Comparison of ENCODE assay signal across 21 cellular contexts in the genomic region with DNA sequence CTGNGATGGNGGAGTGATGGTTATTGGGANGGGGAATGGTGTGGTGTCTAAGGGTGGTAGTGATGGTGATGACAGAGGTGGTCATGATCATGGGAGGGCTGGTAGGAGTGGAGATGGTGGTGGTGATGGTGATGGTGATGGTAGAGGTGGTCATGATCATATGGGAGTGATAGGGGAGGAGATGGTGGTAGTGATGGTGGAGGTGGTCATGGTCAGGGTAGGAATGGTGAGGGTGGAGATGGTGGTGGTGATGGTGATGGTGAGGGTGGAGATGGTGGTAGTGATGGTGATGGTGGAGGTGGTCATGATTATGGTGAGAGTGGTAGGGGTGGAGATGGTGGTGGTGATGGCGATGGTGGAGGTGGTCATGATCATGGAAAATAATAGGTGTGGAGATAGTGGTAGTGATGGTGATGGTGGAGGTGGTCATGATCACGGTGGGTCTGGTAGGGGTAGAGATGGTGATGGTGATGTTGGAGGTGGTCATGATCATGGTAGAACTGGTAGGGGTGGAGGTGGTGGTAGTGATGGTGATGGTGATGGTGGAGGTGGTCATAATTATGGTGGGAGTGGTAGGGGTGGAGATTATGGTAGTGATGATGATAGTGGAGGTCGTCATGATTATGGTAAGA.
DNase-seq lines count a peak whose midpoint lies in the region; ATAC-seq and TF ChIP-seq lines count a peak whose summit lies in the region.
"Had no signal": no experiment of that assay in that cellular context is flagged by ENCODE, and none has a peak within 500 bp of the region (broad histone marks: within the 10 kb centered on the region; RNA-seq: fewer than 3 reads in every experiment).

No MANE protein-coding gene starts in this region.

- POLR2A ChIA-PET in CD4-positive, alpha-beta T cell (lab: Charles Lee), result no interaction called here
- POLR2A ChIA-PET in activated CD8-positive, alpha-beta T cell treated with anti-CD3 and anti-CD28 coated beads, Interleukin-2, amount 10 ng/mL, durations not matched to agents 7 days and 5 days (lab: Charles Lee), result interaction anchor here (1.3 kb wide), 1 partner anchor 61 kb away, joined by 7 read pairs; no protein-coding TSS in a partner anchor

- no peak overlapping the region for H2AFZ ChIP-seq in Karpas-422 (ENCODE audit: low read length)
- H2AFZ ChIP-seq: parathyroid adenoma had no signal

- no peak overlapping the region for H3K27ac ChIP-seq in CD4-positive, alpha-beta T cell (ENCODE audit: low read depth, low read length)
- no peak overlapping the region for H3K27ac ChIP-seq in Karpas-422 (ENCODE audit: low read length)
- H3K27ac ChIP-seq: body of pancreas, KMS-11, lower lobe of right lung, parathyroid adenoma, upper lobe of right lung, VCaP had no signal

- CTCF ChIA-PET in CD4-positive, alpha-beta T cell (lab: Charles Lee), result interaction anchor here (1.3 to 1.7 kb wide), 2 partner anchors 83 to 108 kb away, joined by 3 to 4 read pairs; partner anchors contain the start of genes ATG16L1 and INPP5D
- CTCF ChIA-PET in activated CD8-positive, alpha-beta T cell treated with anti-CD3 and anti-CD28 coated beads, Interleukin-2, amount 10 ng/mL, durations not matched to agents 7 days and 5 days (lab: Charles Lee), result interaction anchor here (1.7 kb wide), 1 partner anchor 89 kb away, joined by 12 read pairs; no protein-coding TSS in a partner anchor

- H3K9me3 ChIP-seq in CD4-positive, alpha-beta T cell (ENCODE audit: control insufficient read depth, low read length), result no peaks in the 10 kb centered on the region
- H3K9me3 ChIP-seq in Karpas-422 (ENCODE audit: low read length), result no peaks in the 10 kb centered on the region
- H3K9me3 ChIP-seq: body of pancreas, lower lobe of right lung, upper lobe of right lung had no signal

- H3K27me3 Mint-ChIP-seq in CD14-positive monocyte (ENCODE audit: low read depth in 3 of 3) (peaks cover 0 to 1% (median 0%) of the 10 kb centered on the region in 3 donors), naive B cell (no peaks in the 10 kb centered on the region)
- no peaks in the 10 kb centered on the region for H3K27me3 Mint-ChIP-seq in CD4-positive, alpha-beta T cell
- H3K27me3 Mint-ChIP-seq in activated CD8-positive, alpha-beta T cell treated with anti-CD3 and anti-CD28 coated beads, Interleukin-2, amount 10 ng/mL, durations not matched to agents 7 days and 5 days (ENCODE audit: low read depth), result no peaks in the 10 kb centered on the region

- H3K9me3 Mint-ChIP-seq in CD14-positive monocyte, result peaks cover 0 to 5% (median 0%) of the 10 kb centered on the region in 7 donors
- no peaks in the 10 kb centered on the region for H3K9me3 Mint-ChIP-seq in CD4-positive, alpha-beta T cell
- no peaks in the 10 kb centered on the region for H3K9me3 Mint-ChIP-seq in activated CD8-positive, alpha-beta T cell treated with anti-CD3 and anti-CD28 coated beads, Interleukin-2, amount 10 ng/mL, durations not matched to agents 7 days and 5 days (ENCODE audit: insufficient read depth)
- H3K9me3 Mint-ChIP-seq in naive B cell, result no peaks in the 10 kb centered on the region
- H3K9me3 Mint-ChIP-seq: HFFc6 had no signal

- H3K4me3 ChIP-seq in Karpas-422 (ENCODE audit: low read length), result no peak overlapping the region
- H3K4me3 ChIP-seq: body of pancreas, lower lobe of right lung, upper lobe of right lung had no signal

- H3K4me1 Mint-ChIP-seq in CD14-positive monocyte (no peaks in the 10 kb centered on the region), naive B cell (peaks cover 44 to 47% (median 46%) of the 10 kb centered on the region in 3 donors)
- peaks cover 30% of the 10 kb centered on the region for H3K4me1 Mint-ChIP-seq in CD4-positive, alpha-beta T cell (ENCODE audit: low read depth)
- peaks cover 57% of the 10 kb centered on the region for H3K4me1 Mint-ChIP-seq in activated CD8-positive, alpha-beta T cell treated with anti-CD3 and anti-CD28 coated beads, Interleukin-2, amount 10 ng/mL, durations not matched to agents 7 days and 5 days (ENCODE audit: low read depth)

- peaks cover 7% of the 10 kb centered on the region; the same call in 1 of the 2 replicates for H3K79me2 ChIP-seq in Karpas-422 (ENCODE audit: low read length)
- H3K79me2 ChIP-seq: parathyroid adenoma had no signal

- H3K27ac Mint-ChIP-seq in CD14-positive monocyte (peak overlapping the region in 6 of 7 donors; percentile 3 to 70 (median 10)), naive B cell (peak overlapping the region; percentile 47 to 93 (median 88))
- H3K27ac Mint-ChIP-seq in CD4-positive, alpha-beta T cell, result peak overlapping the region; percentile 1
- H3K27ac Mint-ChIP-seq in activated CD8-positive, alpha-beta T cell treated with anti-CD3 and anti-CD28 coated beads, Interleukin-2, amount 10 ng/mL, durations not matched to agents 7 days and 5 days, result peak overlapping the region; percentile 91
- H3K27ac Mint-ChIP-seq: HFFc6 had no signal

- no peaks in the 10 kb centered on the region for H3K27me3 ChIP-seq in CD4-positive, alpha-beta T cell (ENCODE audit: control insufficient read depth, insufficient read depth, low read length)
- H3K27me3 ChIP-seq in Karpas-422 (ENCODE audit: low read length), result no peaks in the 10 kb centered on the region
- H3K27me3 ChIP-seq: body of pancreas, upper lobe of right lung had no signal

- no peaks in the 10 kb centered on the region for H4K20me1 ChIP-seq in Karpas-422 (ENCODE audit: insufficient read depth, low read depth, low read length)

- H3K9ac ChIP-seq in Karpas-422 (ENCODE audit: low read length), result no peak overlapping the region
- H3K9ac ChIP-seq: KMS-11, parathyroid adenoma had no signal

- no peaks in the 10 kb centered on the region for H3K4me1 ChIP-seq in Karpas-422 (ENCODE audit: low read length)
- H3K4me1 ChIP-seq: body of pancreas, lower lobe of right lung, parathyroid adenoma, upper lobe of right lung had no signal

- TF ChIP-seq CTCF in CD14-positive monocyte (IDR thresholded peaks at IDR 0.05), result no peak
- TF ChIP-seq CTCF in CD4-positive, alpha-beta T cell (IDR thresholded peaks at IDR 0.05), result no peak

- peaks cover 84% of the 10 kb centered on the region for H3K36me3 ChIP-seq in Karpas-422 (ENCODE audit: insufficient read depth, low read length)

- H3K4me3 Mint-ChIP-seq in CD14-positive monocyte (no peak overlapping the region), naive B cell (peak overlapping the region in 2 of 8 donors; percentile 22 to 61)
- no peak overlapping the region for H3K4me3 Mint-ChIP-seq in CD4-positive, alpha-beta T cell
- H3K4me3 Mint-ChIP-seq in activated CD8-positive, alpha-beta T cell treated with anti-CD3 and anti-CD28 coated beads, Interleukin-2, amount 10 ng/mL, durations not matched to agents 7 days and 5 days, result no peak overlapping the region
- H3K4me3 Mint-ChIP-seq: HFFc6 had no signal

- no peak for ATAC-seq in CD4-positive, alpha-beta T cell (ENCODE audit: poor library complexity)
- no peak for ATAC-seq in activated CD8-positive, alpha-beta T cell treated with anti-CD3 and anti-CD28 coated beads, Interleukin-2, amount 10 ng/mL, durations not matched to agents 7 days and 5 days
- ATAC-seq in naive B cell (ENCODE audit: low read depth in 2 of 2) (no peak), Right ventricle myocardium inferior (no peak)
- ATAC-seq: body of pancreas, lower lobe of right lung, upper lobe of right lung had no signal

- intact Hi-C loops in CD14-positive monocyte (cut with micrococcal nuclease), result no loop called here
- intact Hi-C loops in CD4-positive, alpha-beta T cell (cut with DNase I, micrococcal nuclease), result no loop called here
- intact Hi-C loops in Right ventricle myocardium inferior (cut with DNase I), result no loop called here

- no peak overlapping the region for H3K4me2 ChIP-seq in Karpas-422 (ENCODE audit: low read depth, low read length, poor library complexity, severe bottlenecking)
- H3K4me2 ChIP-seq: KMS-11 had no signal

- DNase-seq in CD14-positive monocyte (ENCODE audit: low spot score) (no peak), naive B cell (no peak), Right ventricle myocardium inferior (ENCODE audit: missing footprints) (no peak), Karpas-422 (no peak)
- no peak for DNase-seq in CD4-positive, alpha-beta T cell
- no peak for DNase-seq in activated CD8-positive, alpha-beta T cell treated with anti-CD3 and anti-CD28 coated beads, Interleukin-2, amount 10 ng/mL, durations not matched to agents 7 days and 5 days
- DNase-seq in effector CD8-positive, alpha-beta T cell (lab: John Stamatoyannopoulos, UW), result no peak
- DNase-seq: body of pancreas; Calu3; HFFc6; hippocampal formation; lower lobe of right lung; NCI-H1092 treated with DMSO at 0.1 percent for 48 hours; NCI-H2081 treated with DMSO at 0.1 percent for 48 hours; NCI-H510A treated with DMSO at 0.1 percent for 48 hours; Right ventricle myocardium superior; stimulated activated CD4-positive, alpha-beta T cell treated with anti-CD3 and anti-CD28 coated beads, Interleukin-1b, Interleukin-23, amount 100 ng/mL, for 48 hours; upper lobe of right lung had no signal

- H3K9me2 ChIP-seq in Karpas-422 (replicated peaks; ENCODE audit: insufficient read depth, low read length), result no peaks in the 10 kb centered on the region

- H3K36me3 Mint-ChIP-seq in CD14-positive monocyte (peaks cover 97% of the 10 kb centered on the region in 2 donors), naive B cell (peaks cover 36 to 50% of the 10 kb centered on the region in 2 donors)
- peaks cover 97% of the 10 kb centered on the region for H3K36me3 Mint-ChIP-seq in CD4-positive, alpha-beta T cell (ENCODE audit: low read depth)
- peaks cover 97% of the 10 kb centered on the region for H3K36me3 Mint-ChIP-seq in activated CD8-positive, alpha-beta T cell treated with anti-CD3 and anti-CD28 coated beads, Interleukin-2, amount 10 ng/mL, durations not matched to agents 7 days and 5 days (ENCODE audit: low read depth)

Comparison
In these comparisons a context has a peak if more than half of its experiments do, and no peak if none do; other contexts are left out.
1. H3K27ac Mint-ChIP-seq: peak in every context shown above with its lines; median percentile 91 in activated CD8-positive, alpha-beta T cell treated with anti-CD3 and anti-CD28 coated beads, Interleukin-2, amount 10 ng/mL, durations not matched to agents 7 days and 5 days; 88 in naive B cell; 10 in CD14-positive monocyte; 1 in CD4-positive, alpha-beta T cell.